In genomic region chr1:31645274-31645568, GRCh38 we compare ENCODE assay signal across 1 cellular context.
TF ChIP-seq lines count a peak whose summit lies in the region.

No MANE protein-coding gene starts in this region.

TF ChIP-seq in HEK293, 187 proteins besides CTCF, POLR2A, EP300 and RAD21 (continued from another document):
- TF ChIP-seq ZBTB6 (tag by site-specific recombination; IDR thresholded peaks at IDR 0.05), result peak; percentile 37; the same call in 1 of the 2 replicates
- 0 out of 2 replicates have a peak, but pooled peaks have one; percentile 2 for TF ChIP-seq ZNF558 (tag by site-specific recombination; IDR thresholded peaks at IDR 0.05)
- TF ChIP-seq ZBTB48 (tag by site-specific recombination; IDR thresholded peaks at IDR 0.05), result no peak
- no peak for TF ChIP-seq TCF7L2 (IDR thresholded peaks at IDR 0.05; ENCODE audit: borderline replicate concordance, low read depth, low read length)
- no peak for TF ChIP-seq ZNF624 (tag by site-specific recombination; IDR thresholded peaks at IDR 0.05)
